16 cellular contexts compared by ENCODE assay signal in genomic region chr15:58432421-58432820, GRCh38. TPM values are rescaled to one million over a fixed set of nuclear protein-coding genes. Genes with fewer than 3 reads are reported as not detected.
DNase-seq lines count a peak whose midpoint lies in the region; ATAC-seq and TF ChIP-seq lines count a peak whose summit lies in the region.
"Had no signal": no experiment of that assay in that cellular context is flagged by ENCODE, and none has a peak within 500 bp of the region (broad histone marks: within the 10 kb centered on the region; RNA-seq: fewer than 3 reads in every experiment).

No MANE protein-coding gene starts in this region.

- H3K4me1 Mint-ChIP-seq in osteocyte (ENCODE audit: unreplicated experiment), result peaks cover under 1% of the 10 kb centered on the region

- no TSS peak for BruUV-seq in IMR-90 (replicated peaks; lab: Mats Ljungman, UMichigan)

- no peak overlapping the region for H4K5ac ChIP-seq in IMR-90 (ENCODE audit: low read depth, low read length)

- DNase-seq in AG04450 (ENCODE audit: low read depth, low spot score), result no peak
- DNase-seq in IMR-90, result peak; percentile 50
- DNase-seq in lung (ENCODE audit: low spot score), result no peak
- DNase-seq in trophoblast cell, result no peak
- no peak for DNase-seq in osteocyte (ENCODE audit: extremely low spot score, unreplicated experiment)
- DNase-seq in NK-92 (lab: John Stamatoyannopoulos, UW; ENCODE audit: unreplicated experiment), result no peak
- DNase-seq: activated CD4-positive, alpha-beta memory T cell treated with anti-CD3 and anti-CD28 coated beads for 36 hours; activated T-cell treated with anti-CD3 and anti-CD28 coated beads, Interleukin-2, amount 50 U/mL, for 72 hours; erythroblast; mesendoderm; NCI-H1105; tibial artery had no signal

- no peaks in the 10 kb centered on the region for H3K9me3 Mint-ChIP-seq in osteocyte (ENCODE audit: unreplicated experiment)
- H3K9me3 Mint-ChIP-seq: activated CD4-positive, alpha-beta memory T cell treated with anti-CD3 and anti-CD28 coated beads for 36 hours; activated T-cell treated with anti-CD3 and anti-CD28 coated beads, Interleukin-2, amount 50 U/mL, for 72 hours had no signal

- H3K23ac ChIP-seq in IMR-90 (ENCODE audit: low read depth, low read length) (0 out of 2 replicates have a peak overlapping the region, but pooled peaks have one; percentile 4), trophoblast cell (ENCODE audit: low read length) (no peak overlapping the region)

- no peak overlapping the region for H3K4me3 Mint-ChIP-seq in osteocyte (ENCODE audit: unreplicated experiment)
- H3K4me3 Mint-ChIP-seq: activated CD4-positive, alpha-beta memory T cell treated with anti-CD3 and anti-CD28 coated beads for 36 hours; activated T-cell treated with anti-CD3 and anti-CD28 coated beads, Interleukin-2, amount 50 U/mL, for 72 hours had no signal

- no peak for TF ChIP-seq RAD21 in IMR-90 (IDR thresholded peaks at IDR 0.05; ENCODE audit: low read length)

- H3K36me3 Mint-ChIP-seq in osteocyte (ENCODE audit: unreplicated experiment), result no peaks in the 10 kb centered on the region
- H3K36me3 Mint-ChIP-seq: activated CD4-positive, alpha-beta memory T cell treated with anti-CD3 and anti-CD28 coated beads for 36 hours had no signal

- 0 out of 4 replicates have a peak overlapping the region, but pooled peaks of 1 of the 2 experiments have one; percentile 2 for H4K8ac ChIP-seq in IMR-90 (ENCODE audit: low read depth in 2 of 2, low read length in 2 of 2)
- no peak overlapping the region for H4K8ac ChIP-seq in trophoblast cell (ENCODE audit: low read depth, low read length)

- no peak for TF ChIP-seq POLR2A in IMR-90 (IDR thresholded peaks at IDR 0.05; ENCODE audit: low read depth, low read length)

- peaks cover 5% of the 10 kb centered on the region; the same call in 1 of the 2 replicates for H3K4me1 ChIP-seq in IMR-90 (ENCODE audit: control insufficient read depth, insufficient read depth, low read length)
- H3K4me1 ChIP-seq in endocrine pancreas (ENCODE audit: control insufficient read depth, insufficient read depth, low read length), result no peaks in the 10 kb centered on the region
- no peaks in the 10 kb centered on the region for H3K4me1 ChIP-seq in lung (ENCODE audit: control insufficient read depth in 2 of 2, insufficient read depth in 2 of 2, low read length in 2 of 2)
- H3K4me1 ChIP-seq in trophoblast cell (ENCODE audit: control insufficient read depth in 1 of 2, insufficient read depth in 2 of 2, low read length in 2 of 2), result peaks cover 7 to 8% of the 10 kb centered on the region in 2 experiments
- H3K4me1 ChIP-seq: tibial artery had no signal

- CTCF ChIA-PET in AG04450 (lab: Charles Lee) (no interaction called here), IMR-90 (lab: Yijun Ruan, JAX) (no interaction called here)

- in situ Hi-C loops in IMR-90 (cut with MboI; ENCODE audit: low sequenced_read_pairs), result no loop called here

- H3K79me2 ChIP-seq in trophoblast cell (ENCODE audit: control insufficient read depth, insufficient read depth, low read length, poor library complexity), result no peaks in the 10 kb centered on the region

- H2BK12ac ChIP-seq in trophoblast cell (ENCODE audit: low read length), result no peak overlapping the region

- H4K12ac ChIP-seq in trophoblast cell (ENCODE audit: low read depth, low read length), result no peak overlapping the region

- TF ChIP-seq CTCF in AG04450 (IDR thresholded peaks at IDR 0.05; ENCODE audit: low read depth, low read length), result no peak
- no peak for TF ChIP-seq CTCF in IMR-90 (conservative IDR thresholded peaks at IDR 0.05; ENCODE audit: low read depth, low read length)
- no peak for TF ChIP-seq CTCF in lung (IDR thresholded peaks at IDR 0.05; ENCODE audit: control extremely low read depth, extremely low read depth)
- TF ChIP-seq CTCF in osteocyte (IDR thresholded peaks at IDR 0.05), result no peak

- H2AK5ac ChIP-seq in IMR-90 (ENCODE audit: low read depth, low read length) (no peak overlapping the region), trophoblast cell (ENCODE audit: low read length) (no peak overlapping the region)

- H3K4ac ChIP-seq in IMR-90 (ENCODE audit: low read depth, low read length), result no peak overlapping the region
- no peak overlapping the region for H3K4ac ChIP-seq in trophoblast cell (ENCODE audit: low read depth, low read length)

- H3K27me3 ChIP-seq in AG04450 (ENCODE audit: control insufficient read depth, insufficient read depth, low read length) (peaks cover 2% of the 10 kb centered on the region), IMR-90 (ENCODE audit: control insufficient read depth, insufficient read depth, low read length) (no peaks in the 10 kb centered on the region), endocrine pancreas (ENCODE audit: control insufficient read depth, insufficient read depth, low read length) (no peaks in the 10 kb centered on the region), lung (ENCODE audit: control insufficient read depth, insufficient read depth) (no peaks in the 10 kb centered on the region), trophoblast cell (ENCODE audit: insufficient read depth, low read length) (no peaks in the 10 kb centered on the region)
- H3K27me3 ChIP-seq: adrenal gland, neutrophil, tibial artery had no signal

- H2BK5ac ChIP-seq in IMR-90 (ENCODE audit: low read depth, low read length, poor library complexity, severe bottlenecking), result no peak overlapping the region
- no peak overlapping the region for H2BK5ac ChIP-seq in trophoblast cell (ENCODE audit: low read depth, low read length, poor library complexity)

- 75% methylated on average over 2 of the region's 6 CpGs; no CpG with 5 or more reads in 1 of the 2 experiments for WGBS in IMR-90 (ENCODE audit: extremely low coverage in 2 of 2, insufficient read length in 1 of 2), 2 experiments
- WGBS in lung, 2 donors, result 61 to 73% methylated on average over 6 of the region's 6 CpGs
- WGBS in trophoblast cell (ENCODE audit: extremely low coverage, insufficient coverage, insufficient read length), result no CpG with 5 or more reads among the region's 6 CpGs

- H2BK20ac ChIP-seq in IMR-90 (ENCODE audit: low read depth, low read length), result no peak overlapping the region

- POLR2A ChIA-PET in AG04450 (lab: Yijun Ruan, JAX), result no interaction called here
- POLR2A ChIA-PET in IMR-90 (lab: Charles Lee; ENCODE audit: unreplicated experiment), result interaction anchor here (0.5 kb wide), 1 partner anchor 11 kb away, joined by 3 read pairs; no protein-coding TSS in a partner anchor

- no peak overlapping the region for H3K27ac Mint-ChIP-seq in osteocyte (ENCODE audit: unreplicated experiment)
- H3K27ac Mint-ChIP-seq: activated CD4-positive, alpha-beta memory T cell treated with anti-CD3 and anti-CD28 coated beads for 36 hours; activated T-cell treated with anti-CD3 and anti-CD28 coated beads, Interleukin-2, amount 50 U/mL, for 72 hours had no signal

- no peak overlapping the region for H4K91ac ChIP-seq in IMR-90 (ENCODE audit: insufficient read depth, low read depth, low read length)
- H4K91ac ChIP-seq in trophoblast cell (ENCODE audit: low read depth, low read length), result no peak overlapping the region

- H2AFZ ChIP-seq in IMR-90 (replicated peaks; ENCODE audit: low read length, poor library complexity) (peak overlapping the region; percentile 25), trophoblast cell (ENCODE audit: insufficient read depth, low read length, poor library complexity) (no peak overlapping the region)

- peak; percentile 75 for ATAC-seq in IMR-90 (ENCODE audit: low read depth)
- ATAC-seq in lung (ENCODE audit: insufficient read depth, low FRiP score), result peak; percentile 41
- no peak for ATAC-seq in HG02623 (IDR thresholded peaks at IDR 0.05; ENCODE audit: unreplicated experiment)
- ATAC-seq: activated T-cell treated with anti-CD3 and anti-CD28 coated beads, Interleukin-2, amount 50 U/mL, for 72 hours had no signal

- H3K27ac ChIP-seq in AG04450 (ENCODE audit: low read depth, low read length) (peak overlapping the region; percentile 21), IMR-90 (ENCODE audit: insufficient read depth, low read length) (no peak overlapping the region), lung (ENCODE audit: low read depth in 1 of 2, low read length in 1 of 2) (no peak overlapping the region), trophoblast cell (ENCODE audit: low read depth, low read length) (no peak overlapping the region)
- H3K27ac ChIP-seq: neutrophil, tibial artery had no signal

- H3K4me2 ChIP-seq in IMR-90 (ENCODE audit: low read depth, low read length) (peak overlapping the region; percentile 48), trophoblast cell (ENCODE audit: low read length) (no peak overlapping the region)

- H3K9me3 ChIP-seq in AG04450 (ENCODE audit: control insufficient read depth, insufficient read depth, low read length), result no peaks in the 10 kb centered on the region
- H3K9me3 ChIP-seq in IMR-90 (ENCODE audit: control insufficient read depth, insufficient read depth, low read length), result no peaks in the 10 kb centered on the region
- H3K9me3 ChIP-seq in endocrine pancreas (ENCODE audit: control insufficient read depth, low read length), result no peaks in the 10 kb centered on the region
- no peaks in the 10 kb centered on the region for H3K9me3 ChIP-seq in lung (ENCODE audit: control insufficient read depth in 2 of 2, insufficient read depth in 1 of 2, low read length in 1 of 2)
- no peaks in the 10 kb centered on the region for H3K9me3 ChIP-seq in trophoblast cell (ENCODE audit: insufficient read depth, low read depth, low read length)
- H3K9me3 ChIP-seq: adrenal gland, neutrophil, tibial artery had no signal

- no peak overlapping the region for H3K4me3 ChIP-seq in AG04450 (ENCODE audit: low read depth, low read length)
- H3K4me3 ChIP-seq in IMR-90 (ENCODE audit: insufficient read depth, low read depth, low read length), result no peak overlapping the region
- no peak overlapping the region for H3K4me3 ChIP-seq in endocrine pancreas (ENCODE audit: control insufficient read depth, insufficient read depth, low read length)
- H3K4me3 ChIP-seq in lung, result no peak overlapping the region
- no peak overlapping the region for H3K4me3 ChIP-seq in trophoblast cell (ENCODE audit: low read depth, low read length)
- H3K4me3 ChIP-seq: adrenal gland, tibial artery had no signal

- H2BK120ac ChIP-seq in IMR-90 (ENCODE audit: low read depth, low read length), result no peak overlapping the region
- H2BK120ac ChIP-seq in trophoblast cell (ENCODE audit: insufficient read depth, low read length, poor library complexity), result no peak overlapping the region

- H3K56ac ChIP-seq in IMR-90 (ENCODE audit: extremely low read depth, insufficient read depth, low read length), result no peak overlapping the region

- no peaks in the 10 kb centered on the region for H3K27me3 Mint-ChIP-seq in osteocyte (ENCODE audit: unreplicated experiment)
- H3K27me3 Mint-ChIP-seq: activated CD4-positive, alpha-beta memory T cell treated with anti-CD3 and anti-CD28 coated beads for 36 hours had no signal

- H3K36me3 ChIP-seq in IMR-90 (ENCODE audit: control insufficient read depth, insufficient read depth, low read length) (no peaks in the 10 kb centered on the region), endocrine pancreas (ENCODE audit: control insufficient read depth, insufficient read depth, low read length) (no peaks in the 10 kb centered on the region), lung (ENCODE audit: control insufficient read depth in 2 of 2, insufficient read depth in 2 of 2, low read length in 2 of 2) (no peaks in the 10 kb centered on the region), trophoblast cell (ENCODE audit: control insufficient read depth in 1 of 2, insufficient read depth in 2 of 2, low read length in 2 of 2) (no peaks in the 10 kb centered on the region)
- H3K36me3 ChIP-seq: adrenal gland, neutrophil, tibial artery had no signal

- intact Hi-C loops in IMR-90 (cut with micrococcal nuclease), result no loop called here

- H3K14ac ChIP-seq in IMR-90 (replicated peaks; ENCODE audit: low read depth, low read length) (no peak overlapping the region), trophoblast cell (ENCODE audit: low read length) (no peak overlapping the region)

- H2BK15ac ChIP-seq in IMR-90 (ENCODE audit: low read depth, low read length), result peak overlapping the region; percentile 59; the same call in 1 of the 3 replicates

- no peak overlapping the region for H2AK9ac ChIP-seq in IMR-90 (replicated peaks; ENCODE audit: low read depth, low read length, poor library complexity)

- dilution Hi-C loops in IMR-90 (cut with HindIII; ENCODE audit: low sequenced_read_pairs, unreplicated experiment), result no loop called here

- H3K9me1 ChIP-seq in IMR-90 (ENCODE audit: insufficient read depth, low read length), result 0 out of 2 replicates have a peak, but pooled peaks cover 3% of the 10 kb centered on the region

- H3K18ac ChIP-seq in IMR-90 (ENCODE audit: low read depth, low read length), result no peak overlapping the region
- H3K18ac ChIP-seq in trophoblast cell (ENCODE audit: low read length), result no peak overlapping the region

- no peak overlapping the region for H3K9ac ChIP-seq in IMR-90 (ENCODE audit: low read depth, low read length)
- peak overlapping the region; percentile 19 for H3K9ac ChIP-seq in endocrine pancreas (ENCODE audit: control insufficient read depth, insufficient read depth, low read length)
- H3K9ac ChIP-seq in trophoblast cell (ENCODE audit: low read length), result no peak overlapping the region

- H4K20me1 ChIP-seq in IMR-90 (ENCODE audit: insufficient read depth, low read length), result no peaks in the 10 kb centered on the region

- H3K79me1 ChIP-seq in IMR-90 (ENCODE audit: low read depth in 1 of 2, low read length in 2 of 2), result no peaks in the 10 kb centered on the region
- H3K79me1 ChIP-seq in trophoblast cell (ENCODE audit: low read length), result no peaks in the 10 kb centered on the region

RNA-seq across cellular contexts. Expression of gene LIPC, which starts 0.6 kb away (rescaled TPM):
- polyA plus RNA-seq in AG04450 (2011; rRNA removed), result 0.81 and 0.82 TPM in 2 replicates
- 1.1 TPM in 2 replicates for polyA minus RNA-seq in AG04450 (2011; rRNA and poly(A)+ RNA removed)
- under 0.01 TPM in 1 of 2 replicates, not detected in the other for total RNA-seq in IMR-90 (2012; rRNA removed)
- 0.07 and 0.14 TPM in 2 replicates for polyA plus RNA-seq in IMR-90 (2012; rRNA removed)
- polyA plus RNA-seq in IMR-90 (2012; cell fraction: cytosol; rRNA removed), result 0.05 and 0.19 TPM in 2 replicates
- polyA plus RNA-seq in IMR-90 (2012; cell fraction: nucleus; rRNA removed; ENCODE audit: low replicate concordance), result 0.12 TPM in 1 of 2 replicates, not detected in the other
- total RNA-seq in lung, result under 1 TPM; 0.55 to 0.57 TPM
- under 1 TPM; 0.20 to 0.24 TPM for polyA plus RNA-seq in lung
- polyA plus RNA-seq in trophoblast cell (2013), result 0.05 and 0.07 TPM in 2 replicates
- not detected in 2 replicates for total RNA-seq in osteocyte
- total RNA-seq: activated CD4-positive, alpha-beta memory T cell treated with anti-CD3 and anti-CD28 coated beads for 36 hours had no signal
